8 cellular contexts compared by ENCODE assay signal in genomic region chr10:110566472-110567200, GRCh38.
DNase-seq lines count a peak whose midpoint lies in the region; ATAC-seq and TF ChIP-seq lines count a peak whose summit lies in the region.

No MANE protein-coding gene starts in this region.

- peaks cover 10% of the 10 kb centered on the region for H4K20me1 ChIP-seq in MM.1S (ENCODE audit: insufficient read depth, low read length)

- H3K27ac Mint-ChIP-seq in dendritic cell treated with granulocyte-macrophage colony-stimulating factor and Interleukin-4, amounts not matched to agents 40 ng/mL and 50 ng/mL, for 4 days: peak overlapping the region; percentile 97
- H3K27ac Mint-ChIP-seq in nephron: peak overlapping the region; percentile 99 to 100 (median 100)

- no peak for ATAC-seq in GM18907 (IDR thresholded peaks at IDR 0.05; ENCODE audit: unreplicated experiment)

- H3K9ac ChIP-seq in MM.1S (ENCODE audit: low read length): peak overlapping the region; percentile 96

- peaks cover 4% of the 10 kb centered on the region; the same call in 1 of the 2 replicates for H3F3A ChIP-seq in MM.1S (ENCODE audit: insufficient read depth, low read length)

- TF ChIP-seq CTCF in MM.1S (IDR thresholded peaks at IDR 0.05; ENCODE audit: low read length) (no peak), nephron (IDR thresholded peaks at IDR 0.05; ENCODE audit: unreplicated experiment in 3 of 3) (no peak)

- H3K9me2 ChIP-seq in MM.1S (replicated peaks; ENCODE audit: insufficient read depth, low read length): no peaks in the 10 kb centered on the region

- H3K36me3 ChIP-seq in MM.1S (replicated peaks; ENCODE audit: insufficient read depth, low read length): 0 out of 2 replicates have a peak, but pooled peaks cover 4% of the 10 kb centered on the region

- peak overlapping the region; percentile 95 for H3K4me2 ChIP-seq in MM.1S (ENCODE audit: low read depth, low read length)

- DNase-seq in D341Med (ENCODE audit: low spot score) (peak; percentile 25), MM.1S (peak; percentile 6), GDM1 (lab: John Stamatoyannopoulos, UW) (no peak), NCI-H345 treated with DMSO at 0.1 percent for 48 hours (lab: John Stamatoyannopoulos, UW; ENCODE audit: unreplicated experiment) (no peak), RKO (ENCODE audit: low spot score) (no peak)

- intact Hi-C loops in dendritic cell treated with granulocyte-macrophage colony-stimulating factor and Interleukin-4, amounts not matched to agents 40 ng/mL and 50 ng/mL, for 4 days (cut with micrococcal nuclease): no loop called here

- no peaks in the 10 kb centered on the region for H3K27me3 ChIP-seq in MM.1S (replicated peaks; ENCODE audit: insufficient read depth, low read length)

- H3K27me3 Mint-ChIP-seq in dendritic cell treated with granulocyte-macrophage colony-stimulating factor and Interleukin-4, amounts not matched to agents 40 ng/mL and 50 ng/mL, for 4 days: peaks cover 4% of the 10 kb centered on the region
- peaks cover 5% of the 10 kb centered on the region for H3K27me3 Mint-ChIP-seq in nephron (ENCODE audit: low read depth)

- peaks cover 19% of the 10 kb centered on the region for H3K36me3 Mint-ChIP-seq in dendritic cell treated with granulocyte-macrophage colony-stimulating factor and Interleukin-4, amounts not matched to agents 40 ng/mL and 50 ng/mL, for 4 days (ENCODE audit: low read depth)
- peaks cover 9% of the 10 kb centered on the region for H3K36me3 Mint-ChIP-seq in nephron (ENCODE audit: low read depth)

- peak overlapping the region; percentile 96 for H2AFZ ChIP-seq in MM.1S (ENCODE audit: low read length)

- H3K4me1 ChIP-seq in MM.1S (ENCODE audit: low read length): peaks cover 20% of the 10 kb centered on the region

- no peaks in the 10 kb centered on the region for H3K9me3 Mint-ChIP-seq in dendritic cell treated with granulocyte-macrophage colony-stimulating factor and Interleukin-4, amounts not matched to agents 40 ng/mL and 50 ng/mL, for 4 days
- H3K9me3 Mint-ChIP-seq in nephron: no peaks in the 10 kb centered on the region

- peak overlapping the region; percentile 89; the same call in 1 of the 2 replicates for H3K27ac ChIP-seq in MM.1S (ENCODE audit: low read length)

- peak overlapping the region; percentile 95 for H3K4me3 ChIP-seq in MM.1S (ENCODE audit: low read length)

- peak overlapping the region; percentile 92 for H3K4me3 Mint-ChIP-seq in dendritic cell treated with granulocyte-macrophage colony-stimulating factor and Interleukin-4, amounts not matched to agents 40 ng/mL and 50 ng/mL, for 4 days
- H3K4me3 Mint-ChIP-seq in nephron: peak overlapping the region; percentile 98 to 99 (median 99)

- H3K9me3 ChIP-seq in MM.1S (replicated peaks; ENCODE audit: insufficient read depth, low read length): no peaks in the 10 kb centered on the region

- peaks cover 19% of the 10 kb centered on the region for H3K4me1 Mint-ChIP-seq in dendritic cell treated with granulocyte-macrophage colony-stimulating factor and Interleukin-4, amounts not matched to agents 40 ng/mL and 50 ng/mL, for 4 days (ENCODE audit: low read depth)
- peaks cover 38% of the 10 kb centered on the region for H3K4me1 Mint-ChIP-seq in nephron

- peaks cover 42% of the 10 kb centered on the region for H3K79me2 ChIP-seq in MM.1S (ENCODE audit: low read length)

Comparison
In these comparisons a context has a peak if more than half of its experiments do, and no peak if none do; other contexts are left out.
1. DNase-seq: peak in D341Med (single experiment) and MM.1S (single experiment); none in GDM1 (single experiment), NCI-H345 treated with DMSO at 0.1 percent for 48 hours (single experiment) and RKO (single experiment).